Comparison of ENCODE assay signal across 1 cellular context in genomic region chr2:102235491-102235890, GRCh38.
TF ChIP-seq lines count a peak whose summit lies in the region.

No MANE protein-coding gene starts in this region.

TF ChIP-seq in liver, 16 proteins besides CTCF, POLR2A, EP300 and RAD21 (continued from another document):
- no peak for TF ChIP-seq ATF3 (IDR thresholded peaks at IDR 0.05)
